In the genomic region with DNA sequence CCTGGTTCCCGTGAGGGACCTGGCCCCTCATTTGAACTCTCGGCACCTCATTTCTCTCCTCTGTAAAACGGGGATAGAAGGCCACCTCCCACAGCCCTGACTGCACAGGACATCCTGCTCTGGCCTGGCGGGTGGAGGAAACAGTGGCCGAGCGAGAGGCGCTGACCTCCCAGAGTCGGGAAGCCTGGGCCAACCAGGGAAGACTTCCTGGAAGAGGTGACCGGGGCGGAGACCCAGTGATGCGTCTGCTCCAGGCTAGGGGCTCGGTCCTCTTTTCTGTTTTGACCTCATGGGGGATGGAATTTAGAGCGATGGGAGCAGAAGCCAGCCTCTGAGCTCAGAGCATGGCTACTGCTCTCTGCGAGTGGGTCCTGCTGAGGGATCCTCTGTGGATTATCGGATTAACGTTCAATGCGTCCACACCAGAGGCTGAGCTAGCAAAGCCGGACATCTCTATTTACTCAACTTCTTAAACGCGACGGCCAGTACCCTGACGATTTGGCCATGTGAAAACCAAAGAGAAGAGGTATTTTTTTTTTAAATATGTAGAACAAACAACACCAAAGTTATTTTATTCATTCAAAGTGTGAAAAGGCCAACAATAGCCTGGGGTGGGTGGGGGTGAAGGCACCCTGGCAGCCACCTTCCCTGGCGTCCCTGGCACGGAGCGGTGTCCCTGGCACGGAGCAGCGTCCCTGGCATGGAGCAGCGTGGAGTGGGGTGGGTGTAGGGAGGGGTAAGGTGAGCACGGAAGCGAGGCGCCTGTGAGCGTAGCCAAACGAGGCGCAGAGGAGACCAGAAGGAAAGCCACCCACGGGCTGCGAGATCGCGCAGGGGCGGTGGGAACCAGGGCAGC, we compare ENCODE assay signal across 20 cellular contexts. TPM values are rescaled to one million over a fixed set of nuclear protein-coding genes. Genes with fewer than 3 reads are reported as not detected.
DNase-seq lines count a peak whose midpoint lies in the region; ATAC-seq, FAIRE-seq and TF ChIP-seq lines count a peak whose summit lies in the region.
"Had no signal": no experiment of that assay in that cellular context is flagged by ENCODE, and none has a peak within 500 bp of the region (broad histone marks: within the 10 kb centered on the region; RNA-seq: fewer than 3 reads in every experiment).

No MANE protein-coding gene starts in this region.

- peak overlapping the region; percentile 48 for H3K27ac ChIP-seq in VCaP
- no peak overlapping the region for H3K27ac ChIP-seq in osteoblast (ENCODE audit: low read depth, low read length)
- H3K27ac ChIP-seq: coronary artery, gastroesophageal sphincter, SJCRH30 had no signal

- H3K27me3 Mint-ChIP-seq in activated CD4-positive, alpha-beta T cell treated with anti-CD3 and anti-CD28 coated beads for 36 hours: peaks cover 3% of the 10 kb centered on the region

- peaks cover 2% of the 10 kb centered on the region for H3K9me3 Mint-ChIP-seq in activated CD4-positive, alpha-beta T cell treated with anti-CD3 and anti-CD28 coated beads for 36 hours (ENCODE audit: low read depth)

- CTCF ChIA-PET in activated CD4-positive, alpha-beta T cell treated with anti-CD3 and anti-CD28 coated beads for 36 hours (lab: Charles Lee): interaction anchor here (0.5 kb wide), 1 partner anchor 62 kb away, joined by 3 read pairs; a partner anchor contains a TSS

- no peaks in the 10 kb centered on the region for H3K9me3 ChIP-seq in osteoblast (ENCODE audit: low read depth, low read length)
- H3K9me3 ChIP-seq: gastroesophageal sphincter, SJCRH30 had no signal

- no peak for FAIRE-seq in D721Med (lab: Jason Lieb, UNC)
- FAIRE-seq: G401.6, GM12878 had no signal

- H4K20me1 ChIP-seq in osteoblast (ENCODE audit: insufficient read depth, low read length): no peaks in the 10 kb centered on the region

- H3K4me1 Mint-ChIP-seq in activated CD4-positive, alpha-beta T cell treated with anti-CD3 and anti-CD28 coated beads for 36 hours: no peaks in the 10 kb centered on the region

- H3K79me2 ChIP-seq in osteoblast (ENCODE audit: insufficient read depth, low read length): no peaks in the 10 kb centered on the region

- intact Hi-C loops in left cardiac atrium (cut with DNase I): no loop called here
- intact Hi-C loops in posterior cingulate gyrus (cut with DNase I): no loop called here
- intact Hi-C loops in activated CD4-positive, alpha-beta T cell treated with anti-CD3 and anti-CD28 coated beads for 36 hours (cut with DNase I, micrococcal nuclease): no loop called here

- POLR2A ChIA-PET in activated CD4-positive, alpha-beta T cell treated with anti-CD3 and anti-CD28 coated beads for 36 hours (lab: Charles Lee): interaction anchor here (0.7 kb wide), 1 partner anchor 13 kb away, joined by 4 read pairs; no protein-coding TSS in a partner anchor

- H3K36me3 Mint-ChIP-seq in activated CD4-positive, alpha-beta T cell treated with anti-CD3 and anti-CD28 coated beads for 36 hours (ENCODE audit: low read depth): no peaks in the 10 kb centered on the region
- H3K36me3 Mint-ChIP-seq: IgD-negative memory B cell had no signal

- no peak overlapping the region for H3K4me3 Mint-ChIP-seq in activated CD4-positive, alpha-beta T cell treated with anti-CD3 and anti-CD28 coated beads for 36 hours
- H3K4me3 Mint-ChIP-seq: IgD-negative memory B cell, nephron progenitor cell had no signal

- no peak for TF ChIP-seq CTCF in D721Med (IDR thresholded peaks at IDR 0.05; ENCODE audit: insufficient read depth, missing control alignments)
- no peak for TF ChIP-seq CTCF in VCaP (conservative IDR thresholded peaks at IDR 0.05)
- no peak for TF ChIP-seq CTCF in osteoblast (IDR thresholded peaks at IDR 0.05; ENCODE audit: extremely low read depth, low read depth, low read length)

- peaks cover 12% of the 10 kb centered on the region for H3K27me3 ChIP-seq in osteoblast (ENCODE audit: insufficient read depth, low read length)

- no peak overlapping the region for H3K4me3 ChIP-seq in osteoblast (ENCODE audit: insufficient read depth, low read length)
- H3K4me3 ChIP-seq: coronary artery, gastroesophageal sphincter, GM12878, SJCRH30 had no signal

- no peak overlapping the region for H2AFZ ChIP-seq in osteoblast (ENCODE audit: low read length)

- peak; percentile 57 to 87 for ATAC-seq in left cardiac atrium
- ATAC-seq in activated CD4-positive, alpha-beta T cell treated with anti-CD3 and anti-CD28 coated beads for 36 hours: no peak
- ATAC-seq: gastroesophageal sphincter, GM12878 had no signal

- DNase-seq in D721Med (ENCODE audit: insufficient read length, low spot score) (peak; percentile 61), left cardiac atrium (no peak), posterior cingulate gyrus (peak in 9 of 10 donors; percentile 40 to 95 (median 71)), osteoblast (ENCODE audit: insufficient read length, low spot score, missing footprints) (no peak), activated T-cell treated with anti-CD3 and anti-CD28 coated beads for 4 hours (no peak)
- DNase-seq in activated CD4-positive, alpha-beta T cell treated with anti-CD3 and anti-CD28 coated beads for 36 hours: no peak
- DNase-seq: activated CD4-positive, alpha-beta T cell treated with anti-CD3 and anti-CD28 coated beads for 1 hour; activated effector memory CD4-positive, alpha-beta T cell treated with Interleukin-2 at 50 U/mL for 16 hours; MV-4-11; NCI-H2029; nephron progenitor cell; OCI-M1 had no signal

- no peaks in the 10 kb centered on the region for H3K4me1 ChIP-seq in osteoblast (ENCODE audit: insufficient read depth, low read length)
- H3K4me1 ChIP-seq: gastroesophageal sphincter, SJCRH30 had no signal

- H3K27ac Mint-ChIP-seq in activated CD4-positive, alpha-beta T cell treated with anti-CD3 and anti-CD28 coated beads for 36 hours: no peak overlapping the region
- H3K27ac Mint-ChIP-seq: IgD-negative memory B cell had no signal

- H3K36me3 ChIP-seq in osteoblast (ENCODE audit: insufficient read depth, low read length): no peaks in the 10 kb centered on the region
- H3K36me3 ChIP-seq: gastroesophageal sphincter, SJCRH30 had no signal

- H3K4me2 ChIP-seq in osteoblast (ENCODE audit: insufficient read depth, low read length): no peak overlapping the region

RNA-seq across cellular contexts. Expression of a gene that starts 9.2 kb away (rescaled TPM):
- total RNA-seq in left cardiac atrium: 10 to 100 TPM; 12.6 to 13.0 TPM
- under 0.01 and 1.2 TPM in 2 replicates for total RNA-seq in osteoblast
- not detected for total RNA-seq in activated CD4-positive, alpha-beta T cell treated with anti-CD3 and anti-CD28 coated beads for 36 hours
- total RNA-seq: GM12878, mesenteric fat pad, SJCRH30 had no signal

RNA-seq across cellular contexts. Expression of a gene that starts 10.6 kb away (rescaled TPM):
- total RNA-seq in left cardiac atrium: 10 to 100 TPM; 22.6 to 23.3 TPM
- 32.2 and 35.1 TPM in 2 replicates for total RNA-seq in osteoblast
- total RNA-seq in activated CD4-positive, alpha-beta T cell treated with anti-CD3 and anti-CD28 coated beads for 36 hours: 10 to 100 TPM; 28.3 to 31.9 TPM

RNA-seq across cellular contexts. Expression of a gene that starts 24.5 kb away (rescaled TPM):
- 10 to 100 TPM; 12.0 to 15.8 TPM for total RNA-seq in left cardiac atrium
- total RNA-seq in osteoblast: 12.7 and 16.3 TPM in 2 replicates
- 10 to 100 TPM; 10.0 to 11.7 TPM for total RNA-seq in activated CD4-positive, alpha-beta T cell treated with anti-CD3 and anti-CD28 coated beads for 36 hours

RNA-seq across cellular contexts. Expression of a gene that starts 25.1 kb away (rescaled TPM):
- total RNA-seq in left cardiac atrium: under 1 TPM; 0.50 to 0.56 TPM
- total RNA-seq in osteoblast: 2.1 and 2.2 TPM in 2 replicates
- 1 to 10 TPM; 1.8 to 2.4 TPM for total RNA-seq in activated CD4-positive, alpha-beta T cell treated with anti-CD3 and anti-CD28 coated beads for 36 hours

RNA-seq across cellular contexts. Expression of a gene that starts 30.4 kb away (rescaled TPM):
- total RNA-seq in left cardiac atrium (10 to 100 TPM; 32.5 to 36.8 TPM), osteoblast (20.9 and 21.7 TPM in 2 replicates)
- total RNA-seq in activated CD4-positive, alpha-beta T cell treated with anti-CD3 and anti-CD28 coated beads for 36 hours: 10 to 100 TPM; 13.3 to 27.0 TPM

Comparison
In these comparisons a context has a peak if more than half of its experiments do, and no peak if none do; other contexts are left out.
1. DNase-seq: peak in D721Med (single experiment) and posterior cingulate gyrus (9 of 10); none in left cardiac atrium (single experiment), osteoblast (single experiment), activated T-cell treated with anti-CD3 and anti-CD28 coated beads for 4 hours (single experiment) and activated CD4-positive, alpha-beta T cell treated with anti-CD3 and anti-CD28 coated beads for 36 hours (single experiment).